In genomic region chr4:3533421-3533820, GRCh38 we compare ENCODE assay signal across 19 cellular contexts. TPM values are rescaled to one million over a fixed set of nuclear protein-coding genes. Genes with fewer than 3 reads are reported as not detected.
DNase-seq lines count a peak whose midpoint lies in the region; ATAC-seq, FAIRE-seq and TF ChIP-seq lines count a peak whose summit lies in the region.
"Had no signal": no experiment of that assay in that cellular context is flagged by ENCODE, and none has a peak within 500 bp of the region (broad histone marks: within the 10 kb centered on the region; RNA-seq: fewer than 3 reads in every experiment).

No MANE protein-coding gene starts in this region.

- no peak for TF ChIP-seq POLR2A in H54 (IDR thresholded peaks at IDR 0.05; ENCODE audit: low read depth, low read length)

- H3K27ac Mint-ChIP-seq in activated naive CD4-positive, alpha-beta T cell treated with anti-CD3 and anti-CD28 coated beads, Interleukin-2, amount 10 ng/mL, durations not matched to agents 7 days and 5 days: no peak overlapping the region
- H3K27ac Mint-ChIP-seq in activated naive CD4-positive, alpha-beta T cell treated with anti-CD3 and anti-CD28 coated beads, Interleukin-2, amount 50 U/mL, for 72 hours: no peak overlapping the region
- no peak overlapping the region for H3K27ac Mint-ChIP-seq in activated CD4-positive, alpha-beta memory T cell treated with anti-CD3 and anti-CD28 coated beads, Interleukin-2, amount 10 ng/mL, durations not matched to agents 7 days and 5 days
- no peak overlapping the region for H3K27ac Mint-ChIP-seq in memory B cell
- no peak overlapping the region for H3K27ac Mint-ChIP-seq in stimulated activated naive B cell treated with anti-CD40 and anti-IgM and Interleukin-4, amounts not matched to agents 10 μg/mL and 1 μg/mL and 100 μg/mL, for 72 hours
- H3K27ac Mint-ChIP-seq: H9 had no signal

- DNase-seq in activated naive CD4-positive, alpha-beta T cell treated with anti-CD3 and anti-CD28 coated beads, Interleukin-2, amount 10 ng/mL, durations not matched to agents 7 days and 5 days: no peak
- no peak for DNase-seq in activated naive CD4-positive, alpha-beta T cell treated with anti-CD3 and anti-CD28 coated beads, Interleukin-2, amount 50 U/mL, for 72 hours (ENCODE audit: low spot score in 2 of 2)
- no peak for DNase-seq in activated CD4-positive, alpha-beta memory T cell treated with anti-CD3 and anti-CD28 coated beads, Interleukin-2, amount 10 ng/mL, durations not matched to agents 7 days and 5 days
- DNase-seq in memory B cell (ENCODE audit: low spot score in 2 of 2) (no peak), LoVo (ENCODE audit: low spot score) (no peak), H54 (ENCODE audit: insufficient read length, low spot score) (no peak), NCI-H2081 (lab: John Stamatoyannopoulos, UW) (no peak)
- DNase-seq in stimulated activated naive B cell treated with anti-CD40 and anti-IgM and Interleukin-4, amounts not matched to agents 10 μg/mL and 1 μg/mL and 100 μg/mL, for 72 hours: no peak
- DNase-seq: amniotic stem cell; Calu3; central memory CD4-positive, alpha-beta T cell; effector memory CD4-positive, alpha-beta T cell; left ventricle myocardium superior; NCI-H187; stimulated activated CD4-positive, alpha-beta T cell treated with anti-CD3 and anti-CD28 coated beads, Interleukin-2, amount 100 ng/mL, for 24 hours; SW 1271; WERI-Rb-1 had no signal

- H3K4me1 Mint-ChIP-seq in activated naive CD4-positive, alpha-beta T cell treated with anti-CD3 and anti-CD28 coated beads, Interleukin-2, amount 10 ng/mL, durations not matched to agents 7 days and 5 days: peaks cover 28% of the 10 kb centered on the region
- peaks cover 23% of the 10 kb centered on the region for H3K4me1 Mint-ChIP-seq in activated CD4-positive, alpha-beta memory T cell treated with anti-CD3 and anti-CD28 coated beads, Interleukin-2, amount 10 ng/mL, durations not matched to agents 7 days and 5 days
- H3K4me1 Mint-ChIP-seq in memory B cell: peaks cover 22% of the 10 kb centered on the region
- peaks cover 29 to 44% of the 10 kb centered on the region in 2 donors for H3K4me1 Mint-ChIP-seq in stimulated activated naive B cell treated with anti-CD40 and anti-IgM and Interleukin-4, amounts not matched to agents 10 μg/mL and 1 μg/mL and 100 μg/mL, for 72 hours

- POLR2A ChIA-PET in activated CD4-positive, alpha-beta memory T cell treated with anti-CD3 and anti-CD28 coated beads, Interleukin-2, amount 10 ng/mL, durations not matched to agents 7 days and 5 days (lab: Charles Lee): no interaction called here

- peak overlapping the region; percentile 56 for H3K4me3 Mint-ChIP-seq in activated naive CD4-positive, alpha-beta T cell treated with anti-CD3 and anti-CD28 coated beads, Interleukin-2, amount 10 ng/mL, durations not matched to agents 7 days and 5 days
- H3K4me3 Mint-ChIP-seq in activated CD4-positive, alpha-beta memory T cell treated with anti-CD3 and anti-CD28 coated beads, Interleukin-2, amount 10 ng/mL, durations not matched to agents 7 days and 5 days: peak overlapping the region; percentile 19
- peak overlapping the region; percentile 60 for H3K4me3 Mint-ChIP-seq in memory B cell
- peak overlapping the region; percentile 31 to 39 for H3K4me3 Mint-ChIP-seq in stimulated activated naive B cell treated with anti-CD40 and anti-IgM and Interleukin-4, amounts not matched to agents 10 μg/mL and 1 μg/mL and 100 μg/mL, for 72 hours

- CTCF ChIA-PET in activated naive CD4-positive, alpha-beta T cell treated with anti-CD3 and anti-CD28 coated beads, Interleukin-2, amount 10 ng/mL, durations not matched to agents 7 days and 5 days (lab: Charles Lee): no interaction called here
- CTCF ChIA-PET in activated CD4-positive, alpha-beta memory T cell treated with anti-CD3 and anti-CD28 coated beads, Interleukin-2, amount 10 ng/mL, durations not matched to agents 7 days and 5 days (lab: Charles Lee): interaction anchor here (0.9 to 1.3 kb wide), 2 partner anchors 53 to 347 kb away, joined by 3 read pairs; no protein-coding TSS in a partner anchor

- peaks cover 4% of the 10 kb centered on the region for H3K9me3 Mint-ChIP-seq in activated naive CD4-positive, alpha-beta T cell treated with anti-CD3 and anti-CD28 coated beads, Interleukin-2, amount 10 ng/mL, durations not matched to agents 7 days and 5 days
- H3K9me3 Mint-ChIP-seq in activated naive CD4-positive, alpha-beta T cell treated with anti-CD3 and anti-CD28 coated beads, Interleukin-2, amount 50 U/mL, for 72 hours: peaks cover 5% of the 10 kb centered on the region in 2 donors
- no peaks in the 10 kb centered on the region for H3K9me3 Mint-ChIP-seq in activated CD4-positive, alpha-beta memory T cell treated with anti-CD3 and anti-CD28 coated beads, Interleukin-2, amount 10 ng/mL, durations not matched to agents 7 days and 5 days
- H3K9me3 Mint-ChIP-seq in memory B cell: peaks cover 5% of the 10 kb centered on the region
- peaks cover 0 to 4% of the 10 kb centered on the region in 2 donors for H3K9me3 Mint-ChIP-seq in stimulated activated naive B cell treated with anti-CD40 and anti-IgM and Interleukin-4, amounts not matched to agents 10 μg/mL and 1 μg/mL and 100 μg/mL, for 72 hours

- H3K36me3 Mint-ChIP-seq in activated naive CD4-positive, alpha-beta T cell treated with anti-CD3 and anti-CD28 coated beads, Interleukin-2, amount 10 ng/mL, durations not matched to agents 7 days and 5 days: peaks cover 10% of the 10 kb centered on the region
- peaks cover 5 to 9% of the 10 kb centered on the region in 2 donors for H3K36me3 Mint-ChIP-seq in activated naive CD4-positive, alpha-beta T cell treated with anti-CD3 and anti-CD28 coated beads, Interleukin-2, amount 50 U/mL, for 72 hours
- peaks cover 7% of the 10 kb centered on the region for H3K36me3 Mint-ChIP-seq in activated CD4-positive, alpha-beta memory T cell treated with anti-CD3 and anti-CD28 coated beads, Interleukin-2, amount 10 ng/mL, durations not matched to agents 7 days and 5 days (ENCODE audit: low read depth)
- H3K36me3 Mint-ChIP-seq in memory B cell: peaks cover 2% of the 10 kb centered on the region
- H3K36me3 Mint-ChIP-seq in stimulated activated naive B cell treated with anti-CD40 and anti-IgM and Interleukin-4, amounts not matched to agents 10 μg/mL and 1 μg/mL and 100 μg/mL, for 72 hours: peaks cover 12 to 13% of the 10 kb centered on the region in 2 donors

- no peak for ATAC-seq in activated naive CD4-positive, alpha-beta T cell treated with anti-CD3 and anti-CD28 coated beads, Interleukin-2, amount 50 U/mL, for 72 hours
- ATAC-seq in memory B cell (ENCODE audit: low read depth): no peak
- no peak for ATAC-seq in stimulated activated naive B cell treated with anti-CD40 and anti-IgM and Interleukin-4, amounts not matched to agents 10 μg/mL and 1 μg/mL and 100 μg/mL, for 72 hours (replicated peaks)

- H3K27me3 Mint-ChIP-seq in activated naive CD4-positive, alpha-beta T cell treated with anti-CD3 and anti-CD28 coated beads, Interleukin-2, amount 10 ng/mL, durations not matched to agents 7 days and 5 days: peaks cover 33% of the 10 kb centered on the region
- peaks cover 3% of the 10 kb centered on the region for H3K27me3 Mint-ChIP-seq in activated CD4-positive, alpha-beta memory T cell treated with anti-CD3 and anti-CD28 coated beads, Interleukin-2, amount 10 ng/mL, durations not matched to agents 7 days and 5 days
- peaks cover 6% of the 10 kb centered on the region for H3K27me3 Mint-ChIP-seq in memory B cell
- peaks cover 0 to 15% of the 10 kb centered on the region in 2 donors for H3K27me3 Mint-ChIP-seq in stimulated activated naive B cell treated with anti-CD40 and anti-IgM and Interleukin-4, amounts not matched to agents 10 μg/mL and 1 μg/mL and 100 μg/mL, for 72 hours

- no peak for FAIRE-seq in H54 (lab: Jason Lieb, UNC)
- FAIRE-seq: pancreas had no signal

RNA-seq across cellular contexts. Expression of gene LRPAP1, which starts 1.2 kb away (rescaled TPM):
- 10 to 100 TPM; 44.9 to 48.7 TPM for total RNA-seq in activated naive CD4-positive, alpha-beta T cell treated with anti-CD3 and anti-CD28 coated beads, Interleukin-2, amount 50 U/mL, for 72 hours
- 10 to 100 TPM; 71.0 to 72.3 TPM for total RNA-seq in activated CD4-positive, alpha-beta memory T cell treated with anti-CD3 and anti-CD28 coated beads, Interleukin-2, amount 10 ng/mL, durations not matched to agents 7 days and 5 days
